23 cellular contexts compared by ENCODE assay signal in genomic region chr1:164369698-164370365, GRCh38.
"Had no signal": no experiment of that assay in that cellular context is flagged by ENCODE, and none has a peak within 500 bp of the region (broad histone marks: within the 10 kb centered on the region; RNA-seq: fewer than 3 reads in every experiment).

No MANE protein-coding gene starts in this region.

- H3K27me3 Mint-ChIP-seq: activated naive CD8-positive, alpha-beta T cell treated with anti-CD3 and anti-CD28 coated beads, Interleukin-2, amount 50 U/mL, for 24 hours; stimulated activated naive CD8-positive, alpha-beta T cell treated with anti-CD3 and anti-CD28 coated beads, Interleukin-15, amount 100 ng/mL, for 72 hours had no signal

- H3K27me3 ChIP-seq: body of pancreas, foreskin keratinocyte, heart right ventricle, left lung had no signal

- H3K27ac ChIP-seq: body of pancreas, dorsolateral prefrontal cortex, foreskin keratinocyte, heart right ventricle, left lung, psoas muscle, thoracic aorta, WERI-Rb-1 had no signal

- H3K4me1 Mint-ChIP-seq: activated naive CD8-positive, alpha-beta T cell treated with anti-CD3 and anti-CD28 coated beads, Interleukin-2, amount 50 U/mL, for 24 hours; stimulated activated naive CD8-positive, alpha-beta T cell treated with anti-CD3 and anti-CD28 coated beads, Interleukin-15, amount 100 ng/mL, for 72 hours had no signal

- ATAC-seq: activated CD8-positive, alpha-beta T cell treated with anti-CD3 and anti-CD28 coated beads, Interleukin-2, amount 10 ng/mL, durations not matched to agents 7 days and 5 days; activated naive CD8-positive, alpha-beta T cell treated with anti-CD3 and anti-CD28 coated beads, Interleukin-2, amount 50 U/mL, for 24 hours; body of pancreas; esophagus mucosa; foreskin keratinocyte; left lung; psoas muscle; stimulated activated naive CD8-positive, alpha-beta T cell treated with anti-CD3 and anti-CD28 coated beads, Interleukin-15, amount 100 ng/mL, for 72 hours had no signal

- H3K4me3 Mint-ChIP-seq: activated CD8-positive, alpha-beta T cell treated with anti-CD3 and anti-CD28 coated beads, Interleukin-2, amount 10 ng/mL, durations not matched to agents 7 days and 5 days; activated naive CD8-positive, alpha-beta T cell treated with anti-CD3 and anti-CD28 coated beads, Interleukin-2, amount 50 U/mL, for 24 hours; activated T-helper 1 cell treated with anti-CD3 and anti-CD28 coated beads, Interleukin-12 subunit alpha, Interleukin-12 subunit beta, Interleukin-2, Interleukin-4 antibody, amounts not matched to agents 30 ng/mL and 10 ng/mL and 1 ng/mL, durations not matched to agents 14 hours and 24 hours and 36 hours; nephron; stimulated activated naive CD8-positive, alpha-beta T cell treated with anti-CD3 and anti-CD28 coated beads, Interleukin-15, amount 100 ng/mL, for 72 hours had no signal

- H3K4me3 ChIP-seq: body of pancreas, dorsolateral prefrontal cortex, heart right ventricle, left lung, psoas muscle, thoracic aorta had no signal

- FAIRE-seq: endometrium, islet of Langerhans, urothelium cell line had no signal

- H3K4me1 ChIP-seq: body of pancreas, foreskin keratinocyte, left lung, psoas muscle had no signal

- DNase-seq: activated CD4-positive, alpha-beta T cell treated with anti-CD3 and anti-CD28 coated beads for 4 hours; activated CD8-positive, alpha-beta memory T cell treated with anti-CD3 and anti-CD28 coated beads, Interleukin-2, amount 50 U/mL, for 48 hours; activated CD8-positive, alpha-beta T cell treated with anti-CD3 and anti-CD28 coated beads, Interleukin-2, amount 10 ng/mL, durations not matched to agents 7 days and 5 days; activated naive CD4-positive, alpha-beta T cell; activated naive CD8-positive, alpha-beta T cell treated with anti-CD3 and anti-CD28 coated beads, Interleukin-2, amount 50 U/mL, for 24 hours; body of pancreas; dorsolateral prefrontal cortex; foreskin keratinocyte; left lung; mesenchymal stem cell; psoas muscle; stimulated activated CD4-positive, alpha-beta T cell treated with anti-CD3 and anti-CD28 coated beads, Interleukin-15, amount 100 ng/mL, for 24 hours; stimulated activated CD4-positive, alpha-beta T cell treated with anti-CD3 and anti-CD28 coated beads, Interleukin-4, amount 100 ng/mL, for 4 hours; stimulated activated naive CD8-positive, alpha-beta T cell treated with anti-CD3 and anti-CD28 coated beads, Interleukin-15, amount 100 ng/mL, for 72 hours; WERI-Rb-1 had no signal

- H3K36me3 ChIP-seq: heart right ventricle, left lung, thoracic aorta, WERI-Rb-1 had no signal

- H3K27ac Mint-ChIP-seq: activated CD8-positive, alpha-beta T cell treated with anti-CD3 and anti-CD28 coated beads, Interleukin-2, amount 10 ng/mL, durations not matched to agents 7 days and 5 days; activated naive CD8-positive, alpha-beta T cell treated with anti-CD3 and anti-CD28 coated beads, Interleukin-2, amount 50 U/mL, for 24 hours; activated T-helper 1 cell treated with anti-CD3 and anti-CD28 coated beads, Interleukin-12 subunit alpha, Interleukin-12 subunit beta, Interleukin-2, Interleukin-4 antibody, amounts not matched to agents 30 ng/mL and 10 ng/mL and 1 ng/mL, durations not matched to agents 14 hours and 24 hours and 36 hours; stimulated activated naive CD8-positive, alpha-beta T cell treated with anti-CD3 and anti-CD28 coated beads, Interleukin-15, amount 100 ng/mL, for 72 hours had no signal
